ENCODE assay signal across 1 cellular context in genomic region chr3:58175429-58176184, GRCh38.
A peak's percentile ranks its signal among the peaks of the same experiment; 100 is the strongest.
TF ChIP-seq lines count a peak whose summit lies in the region.

No MANE protein-coding gene starts in this region.

TF ChIP-seq in HepG2, 621 proteins besides CTCF, POLR2A, EP300 and RAD21 (continued from another document and continues in another):
- no peak for TF ChIP-seq BCL3 (CRISPR knock-in tag; IDR thresholded peaks at IDR 0.05)
- no peak for TF ChIP-seq ZNF382 (CRISPR knock-in tag; IDR thresholded peaks at IDR 0.05; ENCODE audit: borderline replicate concordance)
- no peak for TF ChIP-seq ZFP37 (CRISPR knock-in tag; IDR thresholded peaks at IDR 0.05; ENCODE audit: borderline replicate concordance)
- peak; percentile 76; the same call in 1 of the 2 replicates for TF ChIP-seq NR2C2 (CRISPR knock-in tag; IDR thresholded peaks at IDR 0.05; ENCODE audit: borderline replicate concordance)
- TF ChIP-seq ZNF629 (CRISPR knock-in tag; conservative IDR thresholded peaks at IDR 0.05), result 0 out of 2 replicates have a peak, but pooled peaks have one; percentile 8
- TF ChIP-seq ZNF772 (CRISPR knock-in tag; IDR thresholded peaks at IDR 0.05), result peak; percentile 83; the same call in 1 of the 2 replicates
- no peak for TF ChIP-seq ZNF225 (CRISPR knock-in tag; IDR thresholded peaks at IDR 0.05)
- TF ChIP-seq BORCS8-MEF2B (CRISPR knock-in tag; IDR thresholded peaks at IDR 0.05), result no peak
- no peak for TF ChIP-seq BCLAF1 (IDR thresholded peaks at IDR 0.05)
- TF ChIP-seq MYNN (CRISPR knock-in tag; IDR thresholded peaks at IDR 0.05; ENCODE audit: low read depth), result no peak
- TF ChIP-seq ARNTL (CRISPR knock-in tag; IDR thresholded peaks at IDR 0.05), result peak; percentile 68
- no peak for TF ChIP-seq JDP2 (CRISPR knock-in tag; IDR thresholded peaks at IDR 0.05; ENCODE audit: borderline replicate concordance)
- no peak for TF ChIP-seq ZNF816 (CRISPR knock-in tag; IDR thresholded peaks at IDR 0.05; ENCODE audit: borderline replicate concordance)
- TF ChIP-seq HOXA5 (CRISPR knock-in tag; IDR thresholded peaks at IDR 0.05), result peak; percentile 65; the same call in 1 of the 2 replicates
- TF ChIP-seq ZNF83 (CRISPR knock-in tag; IDR thresholded peaks at IDR 0.05; ENCODE audit: borderline replicate concordance), result no peak
- TF ChIP-seq ZNF703 (CRISPR knock-in tag; IDR thresholded peaks at IDR 0.05; ENCODE audit: borderline replicate concordance), result no peak
- TF ChIP-seq PHB2 (IDR thresholded peaks at IDR 0.05; ENCODE audit: partially characterized antibody), result no peak
- TF ChIP-seq ZNF331 (CRISPR knock-in tag; IDR thresholded peaks at IDR 0.05), result peak; percentile 63
- TF ChIP-seq PRPF4 (IDR thresholded peaks at IDR 0.05; ENCODE audit: low read depth, low read length, poor library complexity, severe bottlenecking), result no peak
- peak; percentile 21; the same call in 1 of the 2 replicates for TF ChIP-seq RAD51 (IDR thresholded peaks at IDR 0.05; ENCODE audit: borderline replicate concordance)
- peak; percentile 84 for TF ChIP-seq ZBTB43 (CRISPR knock-in tag; conservative IDR thresholded peaks at IDR 0.05)
- peak; percentile 98 for TF ChIP-seq BCL6 (CRISPR knock-in tag; IDR thresholded peaks at IDR 0.05)
- peak; percentile 86 for TF ChIP-seq ZGPAT (CRISPR knock-in tag; IDR thresholded peaks at IDR 0.05)
- TF ChIP-seq ZNF841 (CRISPR knock-in tag; IDR thresholded peaks at IDR 0.05; ENCODE audit: borderline replicate concordance), result no peak
- peak; percentile 93; the same call in 1 of the 2 replicates for TF ChIP-seq ZNF746 (CRISPR knock-in tag; IDR thresholded peaks at IDR 0.05)
- TF ChIP-seq LCORL (IDR thresholded peaks at IDR 0.05), result no peak
- TF ChIP-seq LCORL (CRISPR knock-in tag; IDR thresholded peaks at IDR 0.05), result no peak; the same call in none of the 2 replicates
- no peak for TF ChIP-seq DBP (CRISPR knock-in tag; IDR thresholded peaks at IDR 0.05; ENCODE audit: not compliant biosample characterization)
- peak; percentile 31; the same call in 1 of the 2 replicates for TF ChIP-seq KDM5B (CRISPR knock-in tag; IDR thresholded peaks at IDR 0.05; ENCODE audit: borderline replicate concordance)
- TF ChIP-seq HMG20A (CRISPR knock-in tag; IDR thresholded peaks at IDR 0.05; ENCODE audit: borderline replicate concordance), result peak; percentile 84; the same call in 1 of the 2 replicates
- TF ChIP-seq ZBTB2 (CRISPR knock-in tag; IDR thresholded peaks at IDR 0.05; ENCODE audit: low read depth), result no peak
- no peak for TF ChIP-seq ZBTB8A (CRISPR knock-in tag; IDR thresholded peaks at IDR 0.05; ENCODE audit: borderline replicate concordance, low read depth)
- TF ChIP-seq ZNF264 (CRISPR knock-in tag; IDR thresholded peaks at IDR 0.05), result no peak; the same call in none of the 2 replicates
- TF ChIP-seq SMYD3 (CRISPR knock-in tag; IDR thresholded peaks at IDR 0.05), result no peak
- peak; percentile 44 for TF ChIP-seq U2AF1 (optimal IDR thresholded peaks at IDR 0.05; ENCODE audit: low read depth, low read length)
- peak; percentile 93 for TF ChIP-seq ZNF878 (CRISPR knock-in tag; IDR thresholded peaks at IDR 0.05)
- TF ChIP-seq ZNF441 (CRISPR knock-in tag; IDR thresholded peaks at IDR 0.05; ENCODE audit: borderline replicate concordance), result no peak; the same call in 1 of the 2 replicates
- peak; percentile 23; the same call in 1 of the 2 replicates for TF ChIP-seq STAG1 (CRISPR knock-in tag; IDR thresholded peaks at IDR 0.05)
- TF ChIP-seq NCOA5 (CRISPR knock-in tag; IDR thresholded peaks at IDR 0.05), result no peak
- no peak for TF ChIP-seq ZNF280D (CRISPR knock-in tag; IDR thresholded peaks at IDR 0.05)
- TF ChIP-seq ARID2 (CRISPR knock-in tag; IDR thresholded peaks at IDR 0.05; ENCODE audit: borderline replicate concordance), result no peak
- 0 out of 2 replicates have a peak, but pooled peaks have one; percentile 48 for TF ChIP-seq REPIN1 (CRISPR knock-in tag; IDR thresholded peaks at IDR 0.05; ENCODE audit: borderline replicate concordance, low read depth)
- peak; percentile 32; the same call in 1 of the 2 replicates for TF ChIP-seq ZNF431 (CRISPR knock-in tag; IDR thresholded peaks at IDR 0.05; ENCODE audit: borderline replicate concordance, low read depth)
- TF ChIP-seq TRAFD1 (CRISPR knock-in tag; IDR thresholded peaks at IDR 0.05; ENCODE audit: borderline replicate concordance), result no peak
- no peak for TF ChIP-seq ZNF674 (CRISPR knock-in tag; IDR thresholded peaks at IDR 0.05; ENCODE audit: low read depth)
- TF ChIP-seq RFX5 (IDR thresholded peaks at IDR 0.05; ENCODE audit: low read depth, low read length), result no peak
- TF ChIP-seq TCF7 (IDR thresholded peaks at IDR 0.05; ENCODE audit: low read depth), result peak; percentile 94
- peak; percentile 47; the same call in 1 of the 2 replicates for TF ChIP-seq GATAD1 (CRISPR knock-in tag; IDR thresholded peaks at IDR 0.05)
- peak; percentile 45 for TF ChIP-seq TFDP2 (CRISPR knock-in tag; IDR thresholded peaks at IDR 0.05)
- TF ChIP-seq ZNF552 (CRISPR knock-in tag; IDR thresholded peaks at IDR 0.05; ENCODE audit: borderline replicate concordance), result no peak
- peak; percentile 72 for TF ChIP-seq IKZF4 (CRISPR knock-in tag; IDR thresholded peaks at IDR 0.05; ENCODE audit: borderline replicate concordance, low read depth, not compliant biosample characterization)
